ENCODE assay signal across 3 cellular contexts in the genomic region with DNA sequence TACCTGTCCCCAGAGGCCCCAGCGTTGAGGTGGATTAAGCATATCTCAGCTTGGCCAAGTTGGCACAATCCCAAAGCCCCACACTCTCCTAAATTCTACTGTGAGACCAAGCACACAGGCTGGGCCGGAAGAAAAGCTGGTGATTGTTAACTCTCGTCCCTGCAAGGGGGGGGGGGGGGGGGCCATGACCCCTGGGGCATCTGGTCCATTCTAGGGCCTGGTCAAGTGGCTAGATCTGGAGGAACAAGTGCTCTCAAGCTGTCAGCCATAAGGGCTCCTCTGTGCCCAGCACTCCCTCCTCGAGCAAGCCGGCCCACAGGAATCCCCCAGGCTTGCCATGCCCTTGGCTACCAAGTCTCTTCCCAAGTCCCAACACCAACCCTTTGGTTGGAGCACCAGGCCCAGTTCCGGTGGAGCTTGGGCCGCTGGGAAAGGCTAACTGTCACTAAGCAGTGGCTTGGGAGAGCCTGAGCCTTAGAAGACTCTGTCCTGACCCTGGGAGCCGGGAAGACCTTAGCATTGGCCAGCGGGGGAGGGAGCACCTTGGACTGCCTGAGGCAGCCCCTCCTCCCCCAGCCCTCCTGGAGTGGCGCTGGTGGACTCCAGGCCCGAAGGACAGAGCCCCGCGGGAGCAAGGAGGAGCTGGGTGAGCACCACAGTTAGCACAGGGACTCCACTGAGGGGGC.
TF ChIP-seq lines count a peak whose summit lies in the region.

No MANE protein-coding gene starts in this region.

TF ChIP-seq in SK-N-SH, 30 proteins besides CTCF, POLR2A, EP300 and RAD21:
- no peak for TF ChIP-seq TCF12 (IDR thresholded peaks at IDR 0.05)
- no peak for TF ChIP-seq TAF1 (IDR thresholded peaks at IDR 0.05; ENCODE audit: borderline replicate concordance, low read depth, low read length)
- TF ChIP-seq, protein P1, sequence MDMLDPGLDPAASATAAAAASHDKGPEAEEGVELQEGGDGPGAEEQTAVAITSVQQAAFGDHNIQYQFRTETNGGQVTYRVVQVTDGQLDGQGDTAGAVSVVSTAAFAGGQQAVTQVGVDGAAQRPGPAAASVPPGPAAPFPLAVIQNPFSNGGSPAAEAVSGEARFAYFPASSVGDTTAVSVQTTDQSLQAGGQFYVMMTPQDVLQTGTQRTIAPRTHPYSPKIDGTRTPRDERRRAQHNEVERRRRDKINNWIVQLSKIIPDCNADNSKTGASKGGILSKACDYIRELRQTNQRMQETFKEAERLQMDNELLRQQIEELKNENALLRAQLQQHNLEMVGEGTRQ (IDR thresholded peaks at IDR 0.05; ENCODE audit: borderline replicate concordance, low read depth, low read length): no peak
- no peak for TF ChIP-seq FOSL2 (IDR thresholded peaks at IDR 0.05; ENCODE audit: borderline replicate concordance, low read depth)
- TF ChIP-seq GATA2 (CRISPR knock-in tag; IDR thresholded peaks at IDR 0.05): no peak
- TF ChIP-seq, protein P2, sequence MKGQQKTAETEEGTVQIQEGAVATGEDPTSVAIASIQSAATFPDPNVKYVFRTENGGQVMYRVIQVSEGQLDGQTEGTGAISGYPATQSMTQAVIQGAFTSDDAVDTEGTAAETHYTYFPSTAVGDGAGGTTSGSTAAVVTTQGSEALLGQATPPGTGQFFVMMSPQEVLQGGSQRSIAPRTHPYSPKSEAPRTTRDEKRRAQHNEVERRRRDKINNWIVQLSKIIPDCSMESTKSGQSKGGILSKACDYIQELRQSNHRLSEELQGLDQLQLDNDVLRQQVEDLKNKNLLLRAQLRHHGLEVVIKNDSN (IDR thresholded peaks at IDR 0.05; ENCODE audit: borderline replicate concordance, low read depth): no peak
- TF ChIP-seq, protein P3, sequence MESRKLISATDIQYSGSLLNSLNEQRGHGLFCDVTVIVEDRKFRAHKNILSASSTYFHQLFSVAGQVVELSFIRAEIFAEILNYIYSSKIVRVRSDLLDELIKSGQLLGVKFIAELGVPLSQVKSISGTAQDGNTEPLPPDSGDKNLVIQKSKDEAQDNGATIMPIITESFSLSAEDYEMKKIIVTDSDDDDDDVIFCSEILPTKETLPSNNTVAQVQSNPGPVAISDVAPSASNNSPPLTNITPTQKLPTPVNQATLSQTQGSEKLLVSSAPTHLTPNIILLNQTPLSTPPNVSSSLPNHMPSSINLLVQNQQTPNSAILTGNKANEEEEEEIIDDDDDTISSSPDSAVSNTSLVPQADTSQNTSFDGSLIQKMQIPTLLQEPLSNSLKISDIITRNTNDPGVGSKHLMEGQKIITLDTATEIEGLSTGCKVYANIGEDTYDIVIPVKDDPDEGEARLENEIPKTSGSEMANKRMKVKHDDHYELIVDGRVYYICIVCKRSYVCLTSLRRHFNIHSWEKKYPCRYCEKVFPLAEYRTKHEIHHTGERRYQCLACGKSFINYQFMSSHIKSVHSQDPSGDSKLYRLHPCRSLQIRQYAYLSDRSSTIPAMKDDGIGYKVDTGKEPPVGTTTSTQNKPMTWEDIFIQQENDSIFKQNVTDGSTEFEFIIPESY (IDR thresholded peaks at IDR 0.05; ENCODE audit: borderline replicate concordance, low read depth): no peak
- TF ChIP-seq NRF1 (IDR thresholded peaks at IDR 0.05; ENCODE audit: low read depth, low read length): no peak
- no peak for TF ChIP-seq SMC3 (IDR thresholded peaks at IDR 0.05; ENCODE audit: low read depth, low read length)
- no peak for TF ChIP-seq FOXM1 (IDR thresholded peaks at IDR 0.05; ENCODE audit: low read depth)
- no peak for TF ChIP-seq YY1 (IDR thresholded peaks at IDR 0.05; ENCODE audit: low read depth)
- TF ChIP-seq JUND (IDR thresholded peaks at IDR 0.05): no peak
- no peak for TF ChIP-seq MEF2A (IDR thresholded peaks at IDR 0.05; ENCODE audit: borderline replicate concordance, low read depth)
- TF ChIP-seq ELF1 (IDR thresholded peaks at IDR 0.05): no peak
- TF ChIP-seq RCOR1 (IDR thresholded peaks at IDR 0.05; ENCODE audit: low read length): no peak

TF ChIP-seq in SK-N-SH treated with all-trans-retinoic acid at 6 μM for 48 hours, 23 proteins besides CTCF, POLR2A, EP300 and RAD21:
- TF ChIP-seq ZFP3 (CRISPR knock-in tag; IDR thresholded peaks at IDR 0.05) (no peak), OSR1 (CRISPR knock-in tag; IDR thresholded peaks at IDR 0.05) (no peak), BACH2 (CRISPR knock-in tag; IDR thresholded peaks at IDR 0.05; ENCODE audit: borderline replicate concordance) (no peak), ZNF8 (CRISPR knock-in tag; IDR thresholded peaks at IDR 0.05) (no peak), ESRRG (CRISPR knock-in tag; IDR thresholded peaks at IDR 0.05) (no peak), ZNF70 (CRISPR knock-in tag; IDR thresholded peaks at IDR 0.05) (no peak)
- TF ChIP-seq, protein P4, sequence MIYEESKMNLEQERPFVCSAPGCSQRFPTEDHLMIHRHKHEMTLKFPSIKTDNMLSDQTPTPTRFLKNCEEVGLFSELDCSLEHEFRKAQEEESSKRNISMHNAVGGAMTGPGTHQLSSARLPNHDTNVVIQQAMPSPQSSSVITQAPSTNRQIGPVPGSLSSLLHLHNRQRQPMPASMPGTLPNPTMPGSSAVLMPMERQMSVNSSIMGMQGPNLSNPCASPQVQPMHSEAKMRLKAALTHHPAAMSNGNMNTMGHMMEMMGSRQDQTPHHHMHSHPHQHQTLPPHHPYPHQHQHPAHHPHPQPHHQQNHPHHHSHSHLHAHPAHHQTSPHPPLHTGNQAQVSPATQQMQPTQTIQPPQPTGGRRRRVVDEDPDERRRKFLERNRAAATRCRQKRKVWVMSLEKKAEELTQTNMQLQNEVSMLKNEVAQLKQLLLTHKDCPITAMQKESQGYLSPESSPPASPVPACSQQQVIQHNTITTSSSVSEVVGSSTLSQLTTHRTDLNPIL (CRISPR knock-in tag; IDR thresholded peaks at IDR 0.05; ENCODE audit: low read depth): no peak
- TF ChIP-seq, protein P5, sequence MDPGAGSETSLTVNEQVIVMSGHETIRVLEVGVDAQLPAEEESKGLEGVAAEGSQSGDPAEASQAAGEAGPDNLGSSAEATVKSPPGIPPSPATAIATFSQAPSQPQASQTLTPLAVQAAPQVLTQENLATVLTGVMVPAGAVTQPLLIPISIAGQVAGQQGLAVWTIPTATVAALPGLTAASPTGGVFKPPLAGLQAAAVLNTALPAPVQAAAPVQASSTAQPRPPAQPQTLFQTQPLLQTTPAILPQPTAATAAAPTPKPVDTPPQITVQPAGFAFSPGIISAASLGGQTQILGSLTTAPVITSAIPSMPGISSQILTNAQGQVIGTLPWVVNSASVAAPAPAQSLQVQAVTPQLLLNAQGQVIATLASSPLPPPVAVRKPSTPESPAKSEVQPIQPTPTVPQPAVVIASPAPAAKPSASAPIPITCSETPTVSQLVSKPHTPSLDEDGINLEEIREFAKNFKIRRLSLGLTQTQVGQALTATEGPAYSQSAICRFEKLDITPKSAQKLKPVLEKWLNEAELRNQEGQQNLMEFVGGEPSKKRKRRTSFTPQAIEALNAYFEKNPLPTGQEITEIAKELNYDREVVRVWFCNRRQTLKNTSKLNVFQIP (CRISPR knock-in tag; IDR thresholded peaks at IDR 0.05; ENCODE audit: borderline replicate concordance, low read depth): no peak

TF ChIP-seq in HEK293, 187 proteins besides CTCF, POLR2A, EP300 and RAD21 (continued from another document):
- 0 out of 2 replicates have a peak, but pooled peaks have one; percentile 12 for TF ChIP-seq ZNF394 (tag by site-specific recombination; IDR thresholded peaks at IDR 0.05; ENCODE audit: borderline replicate concordance)
